Comparison of ENCODE assay signal across 8 cellular contexts in the genomic region with DNA sequence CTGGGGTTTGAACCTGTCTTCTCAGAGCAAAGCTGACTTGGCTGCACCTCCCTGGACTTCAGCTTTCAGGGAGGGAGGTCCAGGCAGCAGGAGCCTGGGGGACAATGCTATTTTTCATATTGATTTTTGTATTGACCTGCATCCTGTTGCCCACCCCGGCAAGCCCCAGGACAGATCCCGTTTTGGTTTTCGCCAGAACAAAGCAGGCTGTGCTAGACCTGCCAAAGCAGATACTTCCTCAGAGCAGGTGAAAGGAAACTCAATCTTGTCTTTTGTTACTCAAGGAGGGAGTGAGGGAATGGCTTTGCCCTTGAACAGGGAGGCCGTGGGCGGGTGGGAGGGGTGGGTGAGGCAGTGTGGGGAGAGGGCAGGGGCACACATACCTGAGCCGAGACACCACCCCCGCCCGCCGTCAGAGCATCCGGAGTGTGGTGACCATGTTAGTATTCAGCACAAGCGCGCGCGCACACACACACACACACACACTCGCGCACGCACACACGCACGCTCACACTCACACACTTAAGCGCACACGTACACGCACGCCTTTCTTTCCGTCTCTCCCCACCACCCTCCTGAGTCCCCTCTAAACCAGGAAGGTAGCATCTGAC. TPM values are rescaled to one million over a fixed set of nuclear protein-coding genes. Genes with fewer than 3 reads are reported as not detected.
DNase-seq lines count a peak whose midpoint lies in the region; ATAC-seq, FAIRE-seq and TF ChIP-seq lines count a peak whose summit lies in the region.

No MANE protein-coding gene starts in this region.

- H3K27ac Mint-ChIP-seq in neural crest cell (ENCODE audit: unreplicated experiment), result peak overlapping the region; percentile 95

- no peak for ATAC-seq in GM18520 (IDR thresholded peaks at IDR 0.05; ENCODE audit: unreplicated experiment)

- H3K27me3 ChIP-seq in bronchial epithelial cell (ENCODE audit: control insufficient read depth, insufficient read depth, low read length), result no peaks in the 10 kb centered on the region

- peak; percentile 74 for DNase-seq in activated effector memory CD4-positive, alpha-beta T cell treated with anti-CD3 and anti-CD28 coated beads, Interleukin-2, amount 50 U/mL, for 16 hours
- DNase-seq in activated effector memory CD4-positive, alpha-beta T cell treated with Interleukin-2 at 50 U/mL for 16 hours, result no peak
- DNase-seq in bronchial epithelial cell (ENCODE audit: low read depth), result peak; percentile 67
- no peak for DNase-seq in neural crest cell (ENCODE audit: low read depth, low spot score)
- DNase-seq in GF-D8 (lab: John Stamatoyannopoulos, UW), result no peak
- no peak for DNase-seq in NCI-H1930 (lab: John Stamatoyannopoulos, UW)

- peaks cover 55% of the 10 kb centered on the region for H3K4me1 Mint-ChIP-seq in neural crest cell

- H3K4me1 ChIP-seq in urinary bladder (ENCODE audit: insufficient read depth), result peaks cover 6% of the 10 kb centered on the region

- no peak for FAIRE-seq in bronchial epithelial cell (lab: Jason Lieb, UNC)

- peak overlapping the region; percentile 67 for H3K4me3 Mint-ChIP-seq in neural crest cell

- no peak for TF ChIP-seq CTCF in bronchial epithelial cell (IDR thresholded peaks at IDR 0.05; ENCODE audit: insufficient read depth, low read length, severe bottlenecking)
- no peak for TF ChIP-seq CTCF in neural crest cell (conservative IDR thresholded peaks at IDR 0.05)

- peak overlapping the region; percentile 88 for H3K27ac ChIP-seq in urinary bladder (ENCODE audit: low read depth)

- no peaks in the 10 kb centered on the region for H3K27me3 Mint-ChIP-seq in neural crest cell (ENCODE audit: low read depth)

- peaks cover 5% of the 10 kb centered on the region for H3K36me3 ChIP-seq in bronchial epithelial cell (ENCODE audit: control insufficient read depth, insufficient read depth, low read length)
- no peaks in the 10 kb centered on the region for H3K36me3 ChIP-seq in urinary bladder (ENCODE audit: insufficient read depth)

- no peaks in the 10 kb centered on the region for H3K9me3 Mint-ChIP-seq in neural crest cell

- H3K36me3 Mint-ChIP-seq in neural crest cell (ENCODE audit: low read depth), result no peaks in the 10 kb centered on the region

- H3K4me3 ChIP-seq in bronchial epithelial cell (ENCODE audit: low read depth, low read length) (peak overlapping the region; percentile 2), urinary bladder (ENCODE audit: low read depth, low read length) (no peak overlapping the region)

- WGBS in urinary bladder, result 71% methylated on average over 24 of the region's 24 CpGs

RNA-seq across cellular contexts. Expression of a gene that starts 59.5 kb away (rescaled TPM):
- total RNA-seq in bronchial epithelial cell (7.4 and 8.8 TPM in 2 replicates), neural crest cell (53.6 and 54.0 TPM in 2 replicates), urinary bladder (17.5 TPM)
- 20.2 TPM for polyA plus RNA-seq in urinary bladder

Comparison
In these comparisons a context has a peak if more than half of its experiments do, and no peak if none do; other contexts are left out.
1. DNase-seq: peak in activated effector memory CD4-positive, alpha-beta T cell treated with anti-CD3 and anti-CD28 coated beads, Interleukin-2, amount 50 U/mL, for 16 hours (single experiment) and bronchial epithelial cell (single experiment); none in activated effector memory CD4-positive, alpha-beta T cell treated with Interleukin-2 at 50 U/mL for 16 hours (single experiment), neural crest cell (single experiment), GF-D8 (single experiment) and NCI-H1930 (0 of 2).